Comparison of ENCODE assay signal across 12 cellular contexts in the genomic region with DNA sequence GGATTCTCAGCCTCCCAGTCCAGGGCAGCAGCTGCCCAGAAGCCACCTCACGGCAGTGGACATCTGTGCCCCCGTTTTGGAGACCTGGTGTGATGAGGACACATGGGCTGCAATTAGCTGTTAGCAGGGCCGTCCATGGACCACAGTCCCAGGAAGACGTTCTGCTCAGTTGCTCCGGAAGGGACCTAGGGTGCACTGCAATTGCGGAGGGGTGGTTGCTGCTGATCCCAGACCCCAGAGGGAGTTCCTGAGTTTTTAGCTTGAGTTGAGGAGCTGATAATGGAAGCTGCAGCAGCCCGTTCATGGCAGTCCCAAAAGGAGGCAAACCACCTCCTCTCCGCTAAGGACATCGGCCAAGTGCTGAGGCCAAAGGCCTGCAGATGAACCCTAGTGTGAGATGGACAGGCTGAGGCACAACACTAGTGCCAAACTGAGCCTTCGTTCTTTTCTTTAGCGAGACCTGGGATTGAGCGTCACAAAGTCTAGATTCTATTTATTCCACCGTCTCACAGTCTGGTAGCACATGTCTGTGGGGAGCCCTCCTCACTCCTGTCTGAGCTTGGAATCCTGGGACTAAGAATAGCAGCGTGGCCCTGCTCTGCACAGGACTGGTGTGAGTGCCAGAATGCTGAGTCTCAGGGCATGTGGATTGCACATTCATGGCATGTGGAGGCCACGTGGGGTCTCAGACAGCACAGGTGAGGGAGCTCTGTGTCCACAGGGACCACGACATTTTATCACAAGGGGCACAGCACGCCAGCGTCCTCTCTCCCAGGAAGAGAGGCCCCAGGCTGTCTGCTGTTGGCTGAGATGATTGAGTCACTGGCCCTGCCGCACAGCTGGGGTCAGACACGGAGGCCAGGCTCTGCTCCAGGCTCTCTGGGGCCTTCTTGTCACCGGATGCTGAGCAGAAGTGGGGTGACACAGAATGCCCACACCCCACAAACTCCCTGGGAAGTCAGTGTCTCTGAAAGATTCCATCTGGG.
A peak's percentile ranks its signal among the peaks of the same experiment; 100 is the strongest.
DNase-seq lines count a peak whose midpoint lies in the region.
"Had no signal": no experiment of that assay in that cellular context is flagged by ENCODE, and none has a peak within 500 bp of the region (broad histone marks: within the 10 kb centered on the region; RNA-seq: fewer than 3 reads in every experiment).

No MANE protein-coding gene starts in this region.

- H3K4me3 ChIP-seq in skeletal muscle satellite cell (ENCODE audit: low read length): no peak overlapping the region

- no peaks in the 10 kb centered on the region for H3K9me3 ChIP-seq in skeletal muscle satellite cell (replicated peaks; ENCODE audit: low read length)
- H3K9me3 ChIP-seq: suprapubic skin had no signal

- peak overlapping the region; percentile 13 for H3K27ac ChIP-seq in angular gyrus (ENCODE audit: low read depth, low read length)
- H3K27ac ChIP-seq: epithelial cell of prostate, suprapubic skin, VCaP had no signal

- DNase-seq in HCEC 1CT: peak; percentile 10
- peak; percentile 31 for DNase-seq in iris pigment epithelial cell (ENCODE audit: low read depth)
- DNase-seq in DMS53 (lab: John Stamatoyannopoulos, UW): no peak
- DNase-seq in NCI-H345 treated with DMSO at 0.1 percent for 48 hours (lab: John Stamatoyannopoulos, UW; ENCODE audit: unreplicated experiment): no peak
- DNase-seq in HT-29 (ENCODE audit: low spot score): no peak
- DNase-seq: CD4-positive, alpha-beta T cell; SHP77 had no signal

- no peaks in the 10 kb centered on the region for H3K27me3 ChIP-seq in skeletal muscle satellite cell (ENCODE audit: control insufficient read depth, insufficient read depth, low read length)
- H3K27me3 ChIP-seq: suprapubic skin had no signal

- no peaks in the 10 kb centered on the region for H3K36me3 ChIP-seq in skeletal muscle satellite cell (ENCODE audit: insufficient read depth, low read length)
- H3K36me3 ChIP-seq: suprapubic skin had no signal

- H3K4me2 ChIP-seq in skeletal muscle satellite cell (ENCODE audit: low read length): no peak overlapping the region

- peaks cover 39% of the 10 kb centered on the region for H3K4me1 ChIP-seq in skeletal muscle satellite cell (ENCODE audit: control insufficient read depth, insufficient read depth, low read length)

- peak overlapping the region; percentile 35 for H3K9ac ChIP-seq in skeletal muscle satellite cell (ENCODE audit: low read depth, low read length)

Comparison
In these comparisons a context has a peak if more than half of its experiments do, and no peak if none do; other contexts are left out.
1. DNase-seq: peak in HCEC 1CT (single experiment) and iris pigment epithelial cell (single experiment); none in DMS53 (single experiment), NCI-H345 treated with DMSO at 0.1 percent for 48 hours (single experiment) and HT-29 (single experiment).